1 cellular context compared by ENCODE assay signal in genomic region chr17:40014375-40014980, GRCh38.
TF ChIP-seq lines count a peak whose summit lies in the region.

No MANE protein-coding gene starts in this region.

TF ChIP-seq in HepG2, 621 proteins besides CTCF, POLR2A, EP300 and RAD21 (continued from another document and continues in another):
- TF ChIP-seq E2F2 (CRISPR knock-in tag; IDR thresholded peaks at IDR 0.05; ENCODE audit: borderline replicate concordance) (no peak), ZNF451 (CRISPR knock-in tag; IDR thresholded peaks at IDR 0.05) (no peak), ZHX1 (CRISPR knock-in tag; IDR thresholded peaks at IDR 0.05; ENCODE audit: low read depth) (no peak), THAP11 (CRISPR knock-in tag; IDR thresholded peaks at IDR 0.05) (peak; percentile 35; the same call in 1 of the 2 replicates), ZNF589 (CRISPR knock-in tag; conservative IDR thresholded peaks at IDR 0.05) (no peak; the same call in 1 of the 2 replicates), SMAD3 (CRISPR knock-in tag; IDR thresholded peaks at IDR 0.05) (no peak), EEA1 (CRISPR knock-in tag; IDR thresholded peaks at IDR 0.05; ENCODE audit: borderline replicate concordance) (no peak), JUN (CRISPR knock-in tag; IDR thresholded peaks at IDR 0.05) (no peak), IKZF4 (CRISPR knock-in tag; IDR thresholded peaks at IDR 0.05; ENCODE audit: borderline replicate concordance, low read depth, not compliant biosample characterization) (no peak), FOSL2 (CRISPR knock-in tag; IDR thresholded peaks at IDR 0.05) (peak; percentile 76), CEBPG (CRISPR knock-in tag; IDR thresholded peaks at IDR 0.05) (peak; percentile 24; the same call in 1 of the 2 replicates), ZFYVE20 (CRISPR knock-in tag; IDR thresholded peaks at IDR 0.05; ENCODE audit: borderline replicate concordance, low read depth) (no peak), ELF1 (CRISPR knock-in tag; IDR thresholded peaks at IDR 0.05) (no peak; the same call in none of the 2 replicates), ZNF331 (CRISPR knock-in tag; IDR thresholded peaks at IDR 0.05) (no peak), SAP130 (CRISPR knock-in tag; IDR thresholded peaks at IDR 0.05; ENCODE audit: low read depth) (peak; percentile 28; the same call in 1 of the 2 replicates), THRA (CRISPR knock-in tag; IDR thresholded peaks at IDR 0.05; ENCODE audit: borderline replicate concordance) (peak; percentile 36; the same call in 1 of the 2 replicates), SP4 (CRISPR knock-in tag; IDR thresholded peaks at IDR 0.05) (no peak), PITX1 (CRISPR knock-in tag; IDR thresholded peaks at IDR 0.05) (no peak), ZNF773 (CRISPR knock-in tag; IDR thresholded peaks at IDR 0.05; ENCODE audit: borderline replicate concordance) (no peak), ZNF33A (CRISPR knock-in tag; IDR thresholded peaks at IDR 0.05; ENCODE audit: borderline replicate concordance) (no peak), ZHX2 (IDR thresholded peaks at IDR 0.05; ENCODE audit: low read depth) (no peak), ZHX2 (CRISPR knock-in tag; IDR thresholded peaks at IDR 0.05; ENCODE audit: borderline replicate concordance) (no peak), E2F1 (CRISPR knock-in tag; IDR thresholded peaks at IDR 0.05) (no peak), ZNF275 (CRISPR knock-in tag; IDR thresholded peaks at IDR 0.05; ENCODE audit: borderline replicate concordance) (no peak), ZNF720 (CRISPR knock-in tag; IDR thresholded peaks at IDR 0.05) (no peak), NR2C2 (CRISPR knock-in tag; IDR thresholded peaks at IDR 0.05; ENCODE audit: borderline replicate concordance) (peak; percentile 0; the same call in 1 of the 2 replicates), ZNF318 (CRISPR knock-in tag; IDR thresholded peaks at IDR 0.05) (no peak), ZNF543 (CRISPR knock-in tag; IDR thresholded peaks at IDR 0.05) (no peak)
